Comparison of ENCODE assay signal across 8 cellular contexts in the genomic region with DNA sequence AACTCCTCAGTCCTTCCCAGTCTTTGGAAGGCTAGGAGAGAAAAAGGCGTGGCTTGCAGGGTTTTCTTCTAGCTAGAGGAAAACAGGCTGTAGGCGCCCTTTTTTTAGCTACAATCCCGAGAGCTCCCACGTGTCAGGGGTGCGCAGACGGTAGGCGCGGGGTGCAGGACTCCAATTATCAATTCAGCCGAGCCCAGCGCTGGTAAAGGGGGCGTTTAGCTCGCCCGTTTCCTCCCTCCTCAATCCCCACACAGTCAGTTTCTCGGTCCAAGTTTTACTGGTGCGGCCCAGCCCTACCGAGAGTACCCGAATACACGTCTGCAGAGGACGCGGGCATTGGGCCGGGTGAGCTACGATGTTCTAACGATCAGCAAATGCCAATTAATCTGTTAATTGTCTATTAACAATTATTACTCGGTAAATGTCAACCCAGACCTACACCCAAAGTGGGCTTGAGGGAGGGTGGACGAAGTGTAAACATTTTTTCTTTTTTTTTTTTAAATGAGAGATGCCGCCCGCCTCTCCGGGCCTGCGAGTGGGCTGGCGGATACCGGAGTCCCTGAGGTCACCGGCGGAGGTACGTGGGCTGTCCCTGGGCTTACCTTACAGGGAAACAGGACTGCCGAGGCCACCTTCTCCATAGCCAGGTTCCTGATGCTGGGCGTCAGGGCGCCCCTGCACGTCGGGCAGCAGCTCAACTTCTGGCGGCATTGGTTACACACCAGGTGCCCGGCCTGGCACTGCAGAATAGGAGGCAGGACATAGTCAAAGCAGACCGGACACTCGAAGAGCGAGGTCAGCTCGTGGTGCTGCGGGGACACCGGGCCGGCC. TPM values are rescaled to one million over a fixed set of nuclear protein-coding genes. Genes with fewer than 3 reads are reported as not detected.
DNase-seq lines count a peak whose midpoint lies in the region; ATAC-seq, FAIRE-seq and TF ChIP-seq lines count a peak whose summit lies in the region.

No MANE protein-coding gene starts in this region.

- intact Hi-C loops in CD14-positive monocyte (cut with micrococcal nuclease): loop anchor here (5.0 to 10.0 kb wide), 4 partner anchors 157 to 357 kb away; a partner anchor contains a TSS

- H3K4me1 ChIP-seq in right atrium auricular region: peaks cover 0 to 47% of the 10 kb centered on the region in 2 donors

- no peaks in the 10 kb centered on the region for H3K9me3 ChIP-seq in right atrium auricular region

- H3K36me3 Mint-ChIP-seq in CD14-positive monocyte: peaks cover 12 to 14% of the 10 kb centered on the region in 2 donors

- H3K4me3 Mint-ChIP-seq in CD14-positive monocyte: peak overlapping the region; percentile 96 to 97

- peaks cover 0 to 3% (median 0%) of the 10 kb centered on the region in 3 donors for H3K27me3 Mint-ChIP-seq in CD14-positive monocyte (ENCODE audit: low read depth in 3 of 3)

- peak; percentile 48 for DNase-seq in CD14-positive monocyte (ENCODE audit: low spot score)
- DNase-seq in HTR-8/SVneo (ENCODE audit: insufficient read length, low spot score): peak; percentile 39
- peak; percentile 18 for DNase-seq in SHP77 treated with DMSO at 0.1 percent for 48 hours (lab: John Stamatoyannopoulos, UW)
- DNase-seq in right atrium auricular region (ENCODE audit: low spot score): peak; percentile 66
- peak; percentile 70 for DNase-seq in pons (ENCODE audit: low spot score)
- no peak for DNase-seq in SKM-1 (lab: John Stamatoyannopoulos, UW; ENCODE audit: unreplicated experiment)

- peak overlapping the region; percentile 38 for H3K27ac ChIP-seq in angular gyrus (ENCODE audit: low read depth, low read length)
- H3K27ac ChIP-seq in right atrium auricular region: peak overlapping the region; percentile 99

- peak overlapping the region; percentile 96 to 100 (median 97) for H3K27ac Mint-ChIP-seq in CD14-positive monocyte

- ATAC-seq in HG03469 (IDR thresholded peaks at IDR 0.05; ENCODE audit: unreplicated experiment): no peak

- no peak for FAIRE-seq in HTR-8/SVneo (lab: Jason Lieb, UNC)

- no peak for TF ChIP-seq CTCF in CD14-positive monocyte (IDR thresholded peaks at IDR 0.05)
- TF ChIP-seq CTCF in right atrium auricular region (IDR thresholded peaks at IDR 0.05): no peak

- peaks cover 44% of the 10 kb centered on the region for H3K4me1 Mint-ChIP-seq in CD14-positive monocyte

- H3K27me3 ChIP-seq in right atrium auricular region: no peaks in the 10 kb centered on the region

- H3K9me3 Mint-ChIP-seq in CD14-positive monocyte: no peaks in the 10 kb centered on the region

- H3K36me3 ChIP-seq in right atrium auricular region: peaks cover 9% of the 10 kb centered on the region

- peak overlapping the region; percentile 72 to 73 for H3K4me3 ChIP-seq in right atrium auricular region

RNA-seq across cellular contexts. Expression of a gene that starts 0.9 kb away (rescaled TPM):
- polyA plus RNA-seq in CD14-positive monocyte: 10 to 100 TPM; 24.6 to 43.5 TPM
- total RNA-seq in right atrium auricular region: 10 to 100 TPM; 14.8 to 30.0 TPM

RNA-seq across cellular contexts. Expression of a gene that starts 58.3 kb away (rescaled TPM):
- polyA plus RNA-seq in CD14-positive monocyte: not detected
- total RNA-seq in right atrium auricular region: not detected
